Comparison of ENCODE assay signal across 12 cellular contexts in genomic region chr6:35663001-35663400, GRCh38. TPM values are rescaled to one million over a fixed set of nuclear protein-coding genes. Genes with fewer than 3 reads are reported as not detected.
DNase-seq lines count a peak whose midpoint lies in the region; ATAC-seq, FAIRE-seq and TF ChIP-seq lines count a peak whose summit lies in the region.
"Had no signal": no experiment of that assay in that cellular context is flagged by ENCODE, and none has a peak within 500 bp of the region (broad histone marks: within the 10 kb centered on the region; RNA-seq: fewer than 3 reads in every experiment).

No MANE protein-coding gene starts in this region.

- H3K4me1 ChIP-seq in keratinocyte (ENCODE audit: control insufficient read depth, extremely low read depth, insufficient read depth, low read length) (peaks cover 29% of the 10 kb centered on the region), thoracic aorta (ENCODE audit: control insufficient read depth in 1 of 2, low read depth in 2 of 2) (peaks cover 46 to 47% of the 10 kb centered on the region in 2 donors)
- H3K4me1 ChIP-seq: A549 had no signal

- in situ Hi-C loops in GM13976 (cut with MboI; ENCODE audit: low sequenced_read_pairs, unreplicated experiment), result no loop called here

- H3K9me3 Mint-ChIP-seq in activated CD4-positive, alpha-beta T cell treated with anti-CD3 and anti-CD28 coated beads, Interleukin-2, amount 10 ng/mL, durations not matched to agents 24 days and 14 days, result no peaks in the 10 kb centered on the region
- H3K9me3 Mint-ChIP-seq in CD14-positive monocyte, result no peaks in the 10 kb centered on the region

- TF ChIP-seq CTCF in keratinocyte (optimal IDR thresholded peaks at IDR 0.05 in 1 of 3, IDR thresholded peaks at IDR 0.05 in 1 of 3, conservative IDR thresholded peaks at IDR 0.05 in 1 of 3; ENCODE audit: extremely low read depth in 1 of 3, insufficient read depth in 2 of 3, low read length in 3 of 3) (peak in 1 of 3 experiments; percentile 5), thoracic aorta (IDR thresholded peaks at IDR 0.05) (no peak), CD14-positive monocyte (IDR thresholded peaks at IDR 0.05) (no peak), GM13976 (IDR thresholded peaks at IDR 0.05; ENCODE audit: borderline replicate concordance, control extremely low read depth, extremely low read depth, insufficient read depth, missing control alignments) (no peak)

- ATAC-seq in thoracic aorta (ENCODE audit: insufficient number of reproducible peaks, low FRiP score, low read depth), result peak; percentile 18
- ATAC-seq: A549 had no signal

- peak; percentile 78 for FAIRE-seq in keratinocyte (lab: Jason Lieb, UNC)
- FAIRE-seq: A549 had no signal

- H3K9me3 ChIP-seq in keratinocyte (ENCODE audit: control insufficient read depth, low read depth, low read length) (no peaks in the 10 kb centered on the region), thoracic aorta (no peaks in the 10 kb centered on the region)
- H3K9me3 ChIP-seq: A549 had no signal

- no peak overlapping the region for H3K4me3 Mint-ChIP-seq in activated CD4-positive, alpha-beta T cell treated with anti-CD3 and anti-CD28 coated beads, Interleukin-2, amount 10 ng/mL, durations not matched to agents 24 days and 14 days
- no peak overlapping the region for H3K4me3 Mint-ChIP-seq in CD14-positive monocyte

- intact Hi-C loops in activated CD4-positive, alpha-beta T cell treated with anti-CD3 and anti-CD28 coated beads, Interleukin-2, amount 10 ng/mL, durations not matched to agents 24 days and 14 days (cut with micrococcal nuclease), result no loop called here
- intact Hi-C loops in CD14-positive monocyte (cut with micrococcal nuclease), result no loop called here

- H3K36me3 Mint-ChIP-seq in activated CD4-positive, alpha-beta T cell treated with anti-CD3 and anti-CD28 coated beads, Interleukin-2, amount 10 ng/mL, durations not matched to agents 24 days and 14 days (ENCODE audit: low read depth), result no peaks in the 10 kb centered on the region
- H3K36me3 Mint-ChIP-seq in CD14-positive monocyte, result peaks cover 0 to under 1% of the 10 kb centered on the region in 2 donors

- H3K27me3 Mint-ChIP-seq in activated CD4-positive, alpha-beta T cell treated with anti-CD3 and anti-CD28 coated beads, Interleukin-2, amount 10 ng/mL, durations not matched to agents 24 days and 14 days, result no peaks in the 10 kb centered on the region
- H3K27me3 Mint-ChIP-seq in CD14-positive monocyte (ENCODE audit: low read depth in 3 of 3), result no peaks in the 10 kb centered on the region

- H3K4me3 ChIP-seq in keratinocyte (ENCODE audit: control insufficient read depth in 2 of 3, extremely low read depth in 1 of 3, insufficient read depth in 2 of 3, low read depth in 1 of 3, low read length in 3 of 3) (peak overlapping the region in 1 of 3 experiments; percentile 21), thoracic aorta (no peak overlapping the region)
- H3K4me3 ChIP-seq: A549 had no signal

- H3K27ac ChIP-seq in keratinocyte (ENCODE audit: control insufficient read depth, insufficient read depth, low read length), result peak overlapping the region; percentile 39
- H3K27ac ChIP-seq in thoracic aorta, result peak overlapping the region; percentile 6 to 29
- H3K27ac ChIP-seq: A549 had no signal

- H2AFZ ChIP-seq in keratinocyte (ENCODE audit: control insufficient read depth, low read length), result peak overlapping the region; percentile 72

- H3K4me1 Mint-ChIP-seq in activated CD4-positive, alpha-beta T cell treated with anti-CD3 and anti-CD28 coated beads, Interleukin-2, amount 10 ng/mL, durations not matched to agents 24 days and 14 days, result peaks cover 6% of the 10 kb centered on the region
- H3K4me1 Mint-ChIP-seq in CD14-positive monocyte, result peaks cover 5% of the 10 kb centered on the region

- H3K79me2 ChIP-seq in keratinocyte (ENCODE audit: control insufficient read depth, insufficient read depth, low read length), result peaks cover 64% of the 10 kb centered on the region

- H3K36me3 ChIP-seq in keratinocyte (ENCODE audit: control insufficient read depth in 2 of 2, extremely low read depth in 1 of 2, insufficient read depth in 2 of 2, low read length in 2 of 2) (no peaks in the 10 kb centered on the region), thoracic aorta (no peaks in the 10 kb centered on the region)

- H4K20me1 ChIP-seq in keratinocyte (ENCODE audit: control insufficient read depth, extremely low read depth, insufficient read depth, low read length), result no peaks in the 10 kb centered on the region

- H3K9ac ChIP-seq in keratinocyte (ENCODE audit: control insufficient read depth, extremely low read depth, insufficient read depth, low read length), result peak overlapping the region; percentile 22

- no peaks in the 10 kb centered on the region for H3K27me3 ChIP-seq in keratinocyte (ENCODE audit: control insufficient read depth, extremely low read depth, insufficient read depth, low read length)
- no peaks in the 10 kb centered on the region for H3K27me3 ChIP-seq in thoracic aorta (replicated peaks; ENCODE audit: insufficient read depth)

- H3K4me2 ChIP-seq in keratinocyte (ENCODE audit: control insufficient read depth, extremely low read depth, insufficient read depth, low read depth, low read length), result peak overlapping the region; percentile 63
- H3K4me2 ChIP-seq: A549 had no signal

- peak; percentile 61 for DNase-seq in activated CD4-positive, alpha-beta T cell treated with anti-CD3 and anti-CD28 coated beads, Interleukin-2, amount 10 ng/mL, durations not matched to agents 24 days and 14 days
- no peak for DNase-seq in activated CD4-positive, alpha-beta T cell treated with anti-CD3 and anti-CD28 coated beads for 4 hours
- DNase-seq in cerebellar cortex (ENCODE audit: low spot score) (peak; percentile 22), keratinocyte (ENCODE audit: low read depth, low spot score) (no peak), thoracic aorta (ENCODE audit: low spot score) (no peak), CD14-positive monocyte (ENCODE audit: low spot score) (no peak), GM13976 (ENCODE audit: low spot score) (no peak)
- DNase-seq in stimulated activated CD4-positive, alpha-beta T cell treated with anti-CD3 and anti-CD28 coated beads, Interleukin-2, amount 100 ng/mL, for 24 hours, result no peak
- DNase-seq: DMS79, NCI-H1436, occipital lobe had no signal

- dilution Hi-C loops in keratinocyte (cut with MboI; ENCODE audit: extremely low pct_ligation_motif_present, low sequenced_read_pairs), result no loop called here

- no peaks in the 10 kb centered on the region for H3K9me1 ChIP-seq in keratinocyte (ENCODE audit: control insufficient read depth, extremely low read depth, insufficient read depth, low read length)

- H3K27ac Mint-ChIP-seq in activated CD4-positive, alpha-beta T cell treated with anti-CD3 and anti-CD28 coated beads, Interleukin-2, amount 10 ng/mL, durations not matched to agents 24 days and 14 days, result no peak overlapping the region
- H3K27ac Mint-ChIP-seq in CD14-positive monocyte, result no peak overlapping the region

RNA-seq across cellular contexts. Expression of gene FKBP5, which starts 25.7 kb away (rescaled TPM):
- total RNA-seq in activated CD4-positive, alpha-beta T cell treated with anti-CD3 and anti-CD28 coated beads, Interleukin-2, amount 10 ng/mL, durations not matched to agents 24 days and 14 days, result 85.0 and 85.1 TPM in 2 replicates
- 48.0 to 88.3 TPM (median 59.0 TPM) in 3 replicates for polyA plus RNA-seq in keratinocyte
- polyA plus RNA-seq in keratinocyte (2011; ENCODE audit: low read depth), result 29.3 TPM
- 53.4 and 63.7 TPM in 2 replicates for polyA plus RNA-seq in keratinocyte (2011; cell fraction: cytosol; rRNA removed)
- polyA plus RNA-seq in keratinocyte (2011; cell fraction: nucleus; rRNA removed), result 52.6 and 53.1 TPM in 2 replicates
- polyA plus RNA-seq in keratinocyte (2012; ENCODE audit: low replicate concordance), result 52.0 and 70.9 TPM in 2 replicates
- 15.1 to 56.8 TPM (median 27.8 TPM) in 3 replicates for polyA minus RNA-seq in keratinocyte
- polyA minus RNA-seq in keratinocyte (2011; cell fraction: cytosol; rRNA and poly(A)+ RNA removed), result 22.8 TPM
- polyA minus RNA-seq in keratinocyte (2011; cell fraction: nucleus; rRNA and poly(A)+ RNA removed), result 15.8 and 39.4 TPM in 2 replicates
- 100 to 1,000 TPM; 156 to 271 TPM for total RNA-seq in thoracic aorta
- polyA plus RNA-seq in CD14-positive monocyte, result 10 to 100 TPM; 56.9 to 58.5 TPM

Comparison
In these comparisons a context has a peak if more than half of its experiments do, and no peak if none do; other contexts are left out.
1. DNase-seq: peak in activated CD4-positive, alpha-beta T cell treated with anti-CD3 and anti-CD28 coated beads, Interleukin-2, amount 10 ng/mL, durations not matched to agents 24 days and 14 days (single experiment) and cerebellar cortex (single experiment); none in activated CD4-positive, alpha-beta T cell treated with anti-CD3 and anti-CD28 coated beads for 4 hours (0 of 2), keratinocyte (single experiment), thoracic aorta (single experiment), CD14-positive monocyte (single experiment), GM13976 (single experiment) and stimulated activated CD4-positive, alpha-beta T cell treated with anti-CD3 and anti-CD28 coated beads, Interleukin-2, amount 100 ng/mL, for 24 hours (0 of 2).